Comparison of ENCODE assay signal across 1 cellular context in genomic region chr7:142785841-142786250, GRCh38.
TF ChIP-seq lines count a peak whose summit lies in the region.

No MANE protein-coding gene starts in this region.

TF ChIP-seq in SK-N-SH, 30 proteins besides CTCF, POLR2A, EP300 and RAD21 (continued from another document):
- TF ChIP-seq, protein P1, sequence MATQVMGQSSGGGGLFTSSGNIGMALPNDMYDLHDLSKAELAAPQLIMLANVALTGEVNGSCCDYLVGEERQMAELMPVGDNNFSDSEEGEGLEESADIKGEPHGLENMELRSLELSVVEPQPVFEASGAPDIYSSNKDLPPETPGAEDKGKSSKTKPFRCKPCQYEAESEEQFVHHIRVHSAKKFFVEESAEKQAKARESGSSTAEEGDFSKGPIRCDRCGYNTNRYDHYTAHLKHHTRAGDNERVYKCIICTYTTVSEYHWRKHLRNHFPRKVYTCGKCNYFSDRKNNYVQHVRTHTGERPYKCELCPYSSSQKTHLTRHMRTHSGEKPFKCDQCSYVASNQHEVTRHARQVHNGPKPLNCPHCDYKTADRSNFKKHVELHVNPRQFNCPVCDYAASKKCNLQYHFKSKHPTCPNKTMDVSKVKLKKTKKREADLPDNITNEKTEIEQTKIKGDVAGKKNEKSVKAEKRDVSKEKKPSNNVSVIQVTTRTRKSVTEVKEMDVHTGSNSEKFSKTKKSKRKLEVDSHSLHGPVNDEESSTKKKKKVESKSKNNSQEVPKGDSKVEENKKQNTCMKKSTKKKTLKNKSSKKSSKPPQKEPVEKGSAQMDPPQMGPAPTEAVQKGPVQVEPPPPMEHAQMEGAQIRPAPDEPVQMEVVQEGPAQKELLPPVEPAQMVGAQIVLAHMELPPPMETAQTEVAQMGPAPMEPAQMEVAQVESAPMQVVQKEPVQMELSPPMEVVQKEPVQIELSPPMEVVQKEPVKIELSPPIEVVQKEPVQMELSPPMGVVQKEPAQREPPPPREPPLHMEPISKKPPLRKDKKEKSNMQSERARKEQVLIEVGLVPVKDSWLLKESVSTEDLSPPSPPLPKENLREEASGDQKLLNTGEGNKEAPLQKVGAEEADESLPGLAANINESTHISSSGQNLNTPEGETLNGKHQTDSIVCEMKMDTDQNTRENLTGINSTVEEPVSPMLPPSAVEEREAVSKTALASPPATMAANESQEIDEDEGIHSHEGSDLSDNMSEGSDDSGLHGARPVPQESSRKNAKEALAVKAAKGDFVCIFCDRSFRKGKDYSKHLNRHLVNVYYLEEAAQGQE (IDR thresholded peaks at IDR 0.05; ENCODE audit: low read depth, low read length), result no peak
- no peak for TF ChIP-seq PBX3 (IDR thresholded peaks at IDR 0.05)
- no peak for TF ChIP-seq FOSL2 (IDR thresholded peaks at IDR 0.05; ENCODE audit: borderline replicate concordance, low read depth)
- TF ChIP-seq NFIC (IDR thresholded peaks at IDR 0.05; ENCODE audit: borderline replicate concordance), result no peak
TF ChIP-seq in SK-N-SH: peak in this region for 0.
